In genomic region chr1:1282998-1283397, GRCh38 we compare ENCODE assay signal across 18 cellular contexts. TPM values are rescaled to one million over a fixed set of nuclear protein-coding genes. Genes with fewer than 3 reads are reported as not detected.
A peak's percentile ranks its signal among the peaks of the same experiment; 100 is the strongest.
DNase-seq lines count a peak whose midpoint lies in the region; ATAC-seq and TF ChIP-seq lines count a peak whose summit lies in the region.
"Had no signal": no experiment of that assay in that cellular context is flagged by ENCODE, and none has a peak within 500 bp of the region (broad histone marks: within the 10 kb centered on the region; RNA-seq: fewer than 3 reads in every experiment).

No MANE protein-coding gene starts in this region.

- H3K4me3 Mint-ChIP-seq in activated T-cell treated with anti-CD3 and anti-CD28 coated beads, Interleukin-2, amount 50 U/mL, for 72 hours: no peak overlapping the region
- H3K4me3 Mint-ChIP-seq in activated T-cell treated with anti-CD3 and anti-CD28 coated beads, Interleukin-2, amount 50 U/mL, for 24 hours: no peak overlapping the region
- H3K4me3 Mint-ChIP-seq in progenitor cell of endocrine pancreas (ENCODE audit: low read depth) (no peak overlapping the region), Caco-2 (ENCODE audit: unreplicated experiment) (no peak overlapping the region)
- H3K4me3 Mint-ChIP-seq: natural killer cell had no signal

- intact Hi-C loops in Caco-2 (cut with micrococcal nuclease; ENCODE audit: unreplicated experiment): no loop called here

- H3K4me3 ChIP-seq in brain microvascular endothelial cell (ENCODE audit: low read depth, low read length) (no peak overlapping the region), Caco-2 (ENCODE audit: low read depth, low read length) (no peak overlapping the region)
- H3K4me3 ChIP-seq: colonic mucosa, heart left ventricle, SK-N-MC had no signal

- no peaks in the 10 kb centered on the region for H3K36me3 Mint-ChIP-seq in activated T-cell treated with anti-CD3 and anti-CD28 coated beads, Interleukin-2, amount 50 U/mL, for 72 hours (ENCODE audit: insufficient read depth in 2 of 2)
- H3K36me3 Mint-ChIP-seq in activated T-cell treated with anti-CD3 and anti-CD28 coated beads, Interleukin-2, amount 50 U/mL, for 24 hours (ENCODE audit: low read depth): no peaks in the 10 kb centered on the region
- no peaks in the 10 kb centered on the region for H3K36me3 Mint-ChIP-seq in progenitor cell of endocrine pancreas (ENCODE audit: insufficient read depth)
- no peaks in the 10 kb centered on the region for H3K36me3 Mint-ChIP-seq in Caco-2 (ENCODE audit: insufficient read depth, unreplicated experiment)
- H3K36me3 Mint-ChIP-seq: natural killer cell had no signal

- peaks cover 12% of the 10 kb centered on the region for H3K4me1 Mint-ChIP-seq in activated T-cell treated with anti-CD3 and anti-CD28 coated beads, Interleukin-2, amount 50 U/mL, for 72 hours (ENCODE audit: low read depth)
- H3K4me1 Mint-ChIP-seq in activated T-cell treated with anti-CD3 and anti-CD28 coated beads, Interleukin-2, amount 50 U/mL, for 24 hours (ENCODE audit: low read depth): peaks cover 5% of the 10 kb centered on the region
- H3K4me1 Mint-ChIP-seq in progenitor cell of endocrine pancreas (ENCODE audit: low read depth): no peaks in the 10 kb centered on the region
- H3K4me1 Mint-ChIP-seq in Caco-2 (ENCODE audit: low read depth, unreplicated experiment): no peaks in the 10 kb centered on the region
- H3K4me1 Mint-ChIP-seq: natural killer cell had no signal

- H3K9me3 ChIP-seq in Caco-2: no peaks in the 10 kb centered on the region
- H3K9me3 ChIP-seq: colonic mucosa, heart left ventricle had no signal

- CTCF ChIA-PET in Caco-2 (lab: Charles Lee): no interaction called here

- in situ Hi-C loops in brain microvascular endothelial cell (cut with HindIII; ENCODE audit: low pct_ligation_motif_present, low sequenced_read_pairs): no loop called here

- no peaks in the 10 kb centered on the region for H3K4me1 ChIP-seq in Caco-2

- H3K27ac ChIP-seq in brain microvascular endothelial cell: no peak overlapping the region
- H3K27ac ChIP-seq: colonic mucosa, heart left ventricle, SK-N-MC had no signal

- H3K27me3 ChIP-seq in brain microvascular endothelial cell (replicated peaks): no peaks in the 10 kb centered on the region
- H3K27me3 ChIP-seq in Caco-2 (replicated peaks; ENCODE audit: control insufficient read depth, insufficient read depth, low read length): no peaks in the 10 kb centered on the region

- H3K9me3 Mint-ChIP-seq in activated T-cell treated with anti-CD3 and anti-CD28 coated beads, Interleukin-2, amount 50 U/mL, for 72 hours: peaks cover 0 to 2% of the 10 kb centered on the region in 2 donors
- H3K9me3 Mint-ChIP-seq in activated T-cell treated with anti-CD3 and anti-CD28 coated beads, Interleukin-2, amount 50 U/mL, for 24 hours: no peaks in the 10 kb centered on the region
- no peaks in the 10 kb centered on the region for H3K9me3 Mint-ChIP-seq in progenitor cell of endocrine pancreas (ENCODE audit: low read depth)
- no peaks in the 10 kb centered on the region for H3K9me3 Mint-ChIP-seq in Caco-2 (ENCODE audit: unreplicated experiment)
- H3K9me3 Mint-ChIP-seq: activated T-helper 2 cell treated with anti-CD3 and anti-CD28 coated beads, Interferon-gamma antibody, Interleukin-2, Interleukin-4, amounts not matched to agents 10 μg/mL and 5 μg/mL and 100 μg/mL, durations not matched to agents 14 hours and 24 hours and 36 hours; natural killer cell had no signal

- no peaks in the 10 kb centered on the region for H3K27me3 Mint-ChIP-seq in activated T-cell treated with anti-CD3 and anti-CD28 coated beads, Interleukin-2, amount 50 U/mL, for 72 hours (ENCODE audit: low read depth)
- H3K27me3 Mint-ChIP-seq in activated T-cell treated with anti-CD3 and anti-CD28 coated beads, Interleukin-2, amount 50 U/mL, for 24 hours: no peaks in the 10 kb centered on the region
- H3K27me3 Mint-ChIP-seq in progenitor cell of endocrine pancreas: no peaks in the 10 kb centered on the region
- no peaks in the 10 kb centered on the region for H3K27me3 Mint-ChIP-seq in Caco-2 (ENCODE audit: insufficient read depth, unreplicated experiment)

- no peak overlapping the region for H3K27ac Mint-ChIP-seq in activated T-cell treated with anti-CD3 and anti-CD28 coated beads, Interleukin-2, amount 50 U/mL, for 72 hours
- no peak overlapping the region for H3K27ac Mint-ChIP-seq in activated T-cell treated with anti-CD3 and anti-CD28 coated beads, Interleukin-2, amount 50 U/mL, for 24 hours
- H3K27ac Mint-ChIP-seq in progenitor cell of endocrine pancreas (peak overlapping the region; percentile 13), Caco-2 (ENCODE audit: unreplicated experiment) (no peak overlapping the region)
- H3K27ac Mint-ChIP-seq: activated T-helper 2 cell treated with anti-CD3 and anti-CD28 coated beads, Interferon-gamma antibody, Interleukin-2, Interleukin-4, amounts not matched to agents 10 μg/mL and 5 μg/mL and 100 μg/mL, durations not matched to agents 14 hours and 24 hours and 36 hours had no signal

- ATAC-seq in activated T-cell treated with anti-CD3 and anti-CD28 coated beads, Interleukin-2, amount 50 U/mL, for 72 hours (replicated peaks in 1 of 2): peak; percentile 65 to 76

- no peak for TF ChIP-seq CTCF in brain microvascular endothelial cell (IDR thresholded peaks at IDR 0.05; ENCODE audit: low read depth, low read length, missing control alignments)
- TF ChIP-seq CTCF in progenitor cell of endocrine pancreas (IDR thresholded peaks at IDR 0.05; ENCODE audit: unreplicated experiment): no peak
- no peak for TF ChIP-seq CTCF in Caco-2 (IDR thresholded peaks at IDR 0.05; ENCODE audit: insufficient read depth in 1 of 2, low read depth in 1 of 2, low read length in 1 of 2, severe bottlenecking in 1 of 2, unreplicated experiment in 1 of 2)
- TF ChIP-seq CTCF in GM20000 (IDR thresholded peaks at IDR 0.05; ENCODE audit: extremely low read depth, missing control alignments): no peak

- peak; percentile 54 to 56 for DNase-seq in activated T-cell treated with anti-CD3 and anti-CD28 coated beads, Interleukin-2, amount 50 U/mL, for 72 hours
- DNase-seq in activated T-cell treated with anti-CD3 and anti-CD28 coated beads, Interleukin-2, amount 50 U/mL, for 24 hours: no peak
- DNase-seq in LHCN-M2 (ENCODE audit: low read depth) (peak; percentile 70), brain microvascular endothelial cell (peak; percentile 37), progenitor cell of endocrine pancreas (ENCODE audit: low spot score, unreplicated experiment) (no peak), Caco-2 (no peak), GM20000 (ENCODE audit: low spot score) (no peak), germinal center (ENCODE audit: low spot score) (no peak)
- DNase-seq: anterior cingulate cortex; colonic mucosa; natural killer cell; NCI-H187 treated with DMSO at 0.1 percent for 48 hours; NCI-H524 treated with DMSO at 0.1 percent for 48 hours; stimulated activated CD4-positive, alpha-beta T cell treated with anti-CD3 and anti-CD28 coated beads, Interleukin-12 subunit alpha, Interleukin-12 subunit beta, amount 100 ng/mL, for 4 hours; T1000 had no signal

- POLR2A ChIA-PET in Caco-2 (lab: Charles Lee): no interaction called here

- H3K36me3 ChIP-seq in brain microvascular endothelial cell (replicated peaks) (no peaks in the 10 kb centered on the region), Caco-2 (ENCODE audit: control insufficient read depth, insufficient read depth, low read length) (no peaks in the 10 kb centered on the region)
- H3K36me3 ChIP-seq: colonic mucosa, heart left ventricle had no signal

- no TSS peak for BruUV-seq in Caco-2 (replicated peaks; lab: Mats Ljungman, UMichigan)

RNA-seq across cellular contexts. Expression of gene SCNN1D, which starts 2.8 kb away (rescaled TPM):
- 10 to 100 TPM in 1 of 2 donors, 1 to 10 TPM in 1; 5.6 to 13.0 TPM for total RNA-seq in activated T-cell treated with anti-CD3 and anti-CD28 coated beads, Interleukin-2, amount 50 U/mL, for 72 hours
- total RNA-seq in LHCN-M2 (2014; rRNA removed) (1.5 and 4.1 TPM in 2 replicates), progenitor cell of endocrine pancreas (7.4 and 11.3 TPM in 2 replicates), Caco-2 (2022) (1.0 and 2.8 TPM in 2 replicates)
- 0.95 TPM for polyA plus RNA-seq in LHCN-M2 (2012)

RNA-seq across cellular contexts. Expression of gene UBE2J2, which starts 9.3 kb away (rescaled TPM):
- total RNA-seq in activated T-cell treated with anti-CD3 and anti-CD28 coated beads, Interleukin-2, amount 50 U/mL, for 72 hours: 10 to 100 TPM; 63.5 to 77.8 TPM
- total RNA-seq in LHCN-M2 (2014; rRNA removed): 57.4 and 62.3 TPM in 2 replicates
- 45.4 TPM for polyA plus RNA-seq in LHCN-M2 (2012)
- total RNA-seq in progenitor cell of endocrine pancreas: 67.0 and 73.6 TPM in 2 replicates
- 57.2 and 62.7 TPM in 2 replicates for total RNA-seq in Caco-2 (2022)

RNA-seq across cellular contexts. Expression of gene ACAP3, which starts 24.7 kb away (rescaled TPM):
- 10 to 100 TPM; 28.6 to 37.9 TPM for total RNA-seq in activated T-cell treated with anti-CD3 and anti-CD28 coated beads, Interleukin-2, amount 50 U/mL, for 72 hours
- 71.0 and 76.4 TPM in 2 replicates for total RNA-seq in LHCN-M2 (2014; rRNA removed)
- 31.5 TPM for polyA plus RNA-seq in LHCN-M2 (2012)
- total RNA-seq in progenitor cell of endocrine pancreas: 111 and 124 TPM in 2 replicates
- 46.6 and 48.5 TPM in 2 replicates for total RNA-seq in Caco-2 (2022)

RNA-seq across cellular contexts. Expression of gene PUSL1, which starts 25.4 kb away (rescaled TPM):
- total RNA-seq in activated T-cell treated with anti-CD3 and anti-CD28 coated beads, Interleukin-2, amount 50 U/mL, for 72 hours: 10 to 100 TPM; 11.0 to 11.9 TPM
- total RNA-seq in LHCN-M2 (2014; rRNA removed) (31.8 and 34.3 TPM in 2 replicates), progenitor cell of endocrine pancreas (13.8 and 17.9 TPM in 2 replicates), Caco-2 (2022) (39.8 and 43.8 TPM in 2 replicates)
- 24.3 TPM for polyA plus RNA-seq in LHCN-M2 (2012)

RNA-seq across cellular contexts. Expression of gene C1QTNF12, which starts 36.5 kb away (rescaled TPM):
- 10 to 100 TPM in 1 of 2 donors, 1 to 10 TPM in 1; 8.1 to 14.2 TPM for total RNA-seq in activated T-cell treated with anti-CD3 and anti-CD28 coated beads, Interleukin-2, amount 50 U/mL, for 72 hours
- total RNA-seq in LHCN-M2 (2014; rRNA removed): 0.57 TPM in 1 of 2 replicates, not detected in the other
- 0.90 TPM for polyA plus RNA-seq in LHCN-M2 (2012)
- total RNA-seq in progenitor cell of endocrine pancreas: 1.7 and 2.7 TPM in 2 replicates
- 3.4 and 3.7 TPM in 2 replicates for total RNA-seq in Caco-2 (2022)

Comparison
In these comparisons a context has a peak if more than half of its experiments do, and no peak if none do; other contexts are left out.
1. DNase-seq: peak in activated T-cell treated with anti-CD3 and anti-CD28 coated beads, Interleukin-2, amount 50 U/mL, for 72 hours (2 of 2), LHCN-M2 (single experiment) and brain microvascular endothelial cell (single experiment); none in activated T-cell treated with anti-CD3 and anti-CD28 coated beads, Interleukin-2, amount 50 U/mL, for 24 hours (single experiment), progenitor cell of endocrine pancreas (single experiment), Caco-2 (0 of 2), GM20000 (single experiment) and germinal center (single experiment).